ENCODE assay signal across 15 cellular contexts in the genomic region with DNA sequence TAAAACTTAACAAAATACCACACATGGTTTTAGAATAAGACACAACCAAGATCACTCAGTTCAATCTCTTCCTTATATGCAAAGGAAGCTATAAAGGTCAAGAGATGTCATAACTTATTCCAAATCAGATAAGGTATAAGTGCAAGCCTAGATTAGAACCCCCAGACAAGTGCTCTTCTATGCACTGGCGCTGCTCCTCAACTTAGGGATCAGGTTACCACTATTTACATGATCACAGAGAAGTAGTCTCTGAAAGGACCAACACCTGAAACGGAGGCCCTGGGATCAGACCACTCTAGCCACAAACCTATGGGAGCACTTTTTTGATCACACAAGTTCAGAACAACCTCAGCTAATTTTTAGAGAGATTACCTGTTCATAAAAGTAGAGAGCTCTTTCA.
"Had no signal": no experiment of that assay in that cellular context is flagged by ENCODE, and none has a peak within 500 bp of the region (broad histone marks: within the 10 kb centered on the region; RNA-seq: fewer than 3 reads in every experiment).

No MANE protein-coding gene starts in this region.

- H3K9me3 Mint-ChIP-seq: activated naive CD4-positive, alpha-beta T cell treated with anti-CD3 and anti-CD28 coated beads, Interleukin-2, amount 50 U/mL, for 24 hours; natural killer cell treated with Interleukin-12 subunit alpha and Interleukin-12 subunit beta and Interleukin-15 and Interleukin-18, amount 100 ng/mL, for 72 hours; stimulated activated memory B cell treated with anti-CD40 and anti-IgM and Interleukin-4, amounts not matched to agents 10 μg/mL and 1 μg/mL and 100 μg/mL, for 72 hours had no signal

- H3K27ac Mint-ChIP-seq: activated naive CD4-positive, alpha-beta T cell treated with anti-CD3 and anti-CD28 coated beads, Interleukin-2, amount 50 U/mL, for 24 hours; natural killer cell treated with Interleukin-12 subunit alpha and Interleukin-12 subunit beta and Interleukin-15 and Interleukin-18, amount 100 ng/mL, for 72 hours; stimulated activated memory B cell treated with anti-CD40 and anti-IgM and Interleukin-4, amounts not matched to agents 10 μg/mL and 1 μg/mL and 100 μg/mL, for 72 hours had no signal

- H3K4me3 ChIP-seq: body of pancreas, colonic mucosa, left ventricle myocardium inferior had no signal

- H3K4me1 Mint-ChIP-seq: stimulated activated memory B cell treated with anti-CD40 and anti-IgM and Interleukin-4, amounts not matched to agents 10 μg/mL and 1 μg/mL and 100 μg/mL, for 72 hours had no signal

- H3K27ac ChIP-seq: body of pancreas, colonic mucosa, left ventricle myocardium inferior had no signal

- DNase-seq: activated CD4-positive, CD25-positive, alpha-beta regulatory T cell treated with anti-CD3 and anti-CD28 coated beads, Interleukin-2, amount 50 U/mL, for 72 hours; activated T-cell treated with anti-CD3 and anti-CD28 coated beads for 4 hours; amniotic stem cell; body of pancreas; central memory CD4-positive, alpha-beta T cell; colonic mucosa; islet precursor cell; left ventricle myocardium inferior; mesendoderm; nucleus accumbens; posterior cingulate gyrus had no signal

- H3K27me3 ChIP-seq: body of pancreas, colonic mucosa had no signal

- H3K27me3 Mint-ChIP-seq: activated naive CD4-positive, alpha-beta T cell treated with anti-CD3 and anti-CD28 coated beads, Interleukin-2, amount 50 U/mL, for 24 hours; natural killer cell treated with Interleukin-12 subunit alpha and Interleukin-12 subunit beta and Interleukin-15 and Interleukin-18, amount 100 ng/mL, for 72 hours; stimulated activated memory B cell treated with anti-CD40 and anti-IgM and Interleukin-4, amounts not matched to agents 10 μg/mL and 1 μg/mL and 100 μg/mL, for 72 hours had no signal

- H3K4me1 ChIP-seq: body of pancreas, colonic mucosa, left ventricle myocardium inferior had no signal

- ATAC-seq: body of pancreas; esophagus mucosa; natural killer cell treated with Interleukin-12 subunit alpha and Interleukin-12 subunit beta and Interleukin-15 and Interleukin-18, amount 100 ng/mL, for 72 hours; stimulated activated memory B cell treated with anti-CD40 and anti-IgM and Interleukin-4, amounts not matched to agents 10 μg/mL and 1 μg/mL and 100 μg/mL, for 72 hours had no signal

- H3K4me3 Mint-ChIP-seq: activated naive CD4-positive, alpha-beta T cell treated with anti-CD3 and anti-CD28 coated beads, Interleukin-2, amount 50 U/mL, for 24 hours; natural killer cell treated with Interleukin-12 subunit alpha and Interleukin-12 subunit beta and Interleukin-15 and Interleukin-18, amount 100 ng/mL, for 72 hours; stimulated activated memory B cell treated with anti-CD40 and anti-IgM and Interleukin-4, amounts not matched to agents 10 μg/mL and 1 μg/mL and 100 μg/mL, for 72 hours had no signal

- H3K9me3 ChIP-seq: body of pancreas, colonic mucosa, left ventricle myocardium inferior had no signal
